In the genomic region with DNA sequence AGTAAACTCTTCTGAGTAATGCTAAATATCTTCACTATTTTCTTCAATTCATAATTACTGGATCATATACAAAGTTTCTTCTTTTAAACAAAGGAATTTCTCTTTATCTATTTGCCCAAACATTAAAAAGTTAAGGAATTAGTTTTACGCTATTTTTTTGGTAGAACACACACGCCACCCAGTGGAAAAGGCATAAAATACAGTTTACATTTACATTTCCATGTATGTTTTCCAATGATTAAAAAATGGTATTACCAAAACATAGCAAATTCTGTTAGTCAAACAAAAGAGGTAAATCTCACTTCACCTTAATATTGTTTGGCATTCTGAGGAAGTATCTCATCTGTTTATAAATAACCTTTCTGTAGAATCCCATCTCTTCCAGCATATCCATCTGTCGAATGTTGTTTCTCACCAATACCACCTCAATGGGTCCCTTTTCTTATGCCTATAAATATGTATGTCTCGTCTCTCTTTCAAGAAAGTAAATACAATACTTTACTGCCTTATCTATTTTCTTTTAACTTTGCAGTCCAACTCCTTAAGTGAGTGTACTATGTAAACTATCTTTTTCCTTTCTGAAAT, we compare ENCODE assay signal across 9 cellular contexts. TPM values are rescaled to one million over a fixed set of nuclear protein-coding genes. Genes with fewer than 3 reads are reported as not detected.
DNase-seq lines count a peak whose midpoint lies in the region; ATAC-seq, FAIRE-seq and TF ChIP-seq lines count a peak whose summit lies in the region.
"Had no signal": no experiment of that assay in that cellular context is flagged by ENCODE, and none has a peak within 500 bp of the region (broad histone marks: within the 10 kb centered on the region; RNA-seq: fewer than 3 reads in every experiment).

No MANE protein-coding gene starts in this region.

- H3K27me3 Mint-ChIP-seq in nephron (ENCODE audit: low read depth), result peaks cover 4% of the 10 kb centered on the region

- peaks cover 5% of the 10 kb centered on the region for H3K4me1 Mint-ChIP-seq in nephron
- H3K4me1 Mint-ChIP-seq: memory B cell had no signal

- no peaks in the 10 kb centered on the region for H3K36me3 Mint-ChIP-seq in nephron (ENCODE audit: low read depth)
- H3K36me3 Mint-ChIP-seq: memory B cell had no signal

- ATAC-seq in GM19463 (IDR thresholded peaks at IDR 0.05; ENCODE audit: unreplicated experiment) (no peak), GM18502 (IDR thresholded peaks at IDR 0.05; ENCODE audit: poor library complexity, unreplicated experiment) (no peak), GM21723 (IDR thresholded peaks at IDR 0.05; ENCODE audit: unreplicated experiment) (no peak)

- H3K4me3 Mint-ChIP-seq in nephron, result no peak overlapping the region
- H3K4me3 Mint-ChIP-seq: memory B cell had no signal

- H3K9me3 Mint-ChIP-seq in nephron, result no peaks in the 10 kb centered on the region
- H3K9me3 Mint-ChIP-seq: memory B cell had no signal

- FAIRE-seq in colon (lab: Jason Lieb, UNC), result peak; percentile 94

- H3K27ac Mint-ChIP-seq in nephron, result no peak overlapping the region
- H3K27ac Mint-ChIP-seq: memory B cell had no signal

- peak; percentile 58 for TF ChIP-seq CTCF in AG09319 (IDR thresholded peaks at IDR 0.05; ENCODE audit: low read depth, low read length)
- TF ChIP-seq CTCF in nephron (IDR thresholded peaks at IDR 0.05; ENCODE audit: unreplicated experiment in 3 of 3), result peak; percentile 69 to 80 (median 72)

- DNase-seq in AG09319 (ENCODE audit: extremely low read depth, low read depth) (peak; percentile 8), GM03348 (ENCODE audit: low spot score) (peak; percentile 31), NCI-H460 (ENCODE audit: extremely low read depth, low read depth) (peak; percentile 45)

RNA-seq across cellular contexts. Expression of gene BOLL, which starts 7.2 kb away (rescaled TPM):
- total RNA-seq in NCI-H460 (2014; rRNA removed; shearing (Covaris generic)), result not detected in 2 replicates
- not detected in 2 replicates for polyA plus RNA-seq in NCI-H460 (2014; cell fraction: nucleus; rRNA removed)

RNA-seq across cellular contexts. Expression of gene PLCL1, which starts 26.5 kb away (rescaled TPM):
- 0.02 and 0.09 TPM in 2 replicates for total RNA-seq in NCI-H460 (2014; rRNA removed; shearing (Covaris generic))
- polyA plus RNA-seq in NCI-H460 (2014; cell fraction: nucleus; rRNA removed), result not detected in 2 replicates
